10 cellular contexts compared by ENCODE assay signal in the genomic region with DNA sequence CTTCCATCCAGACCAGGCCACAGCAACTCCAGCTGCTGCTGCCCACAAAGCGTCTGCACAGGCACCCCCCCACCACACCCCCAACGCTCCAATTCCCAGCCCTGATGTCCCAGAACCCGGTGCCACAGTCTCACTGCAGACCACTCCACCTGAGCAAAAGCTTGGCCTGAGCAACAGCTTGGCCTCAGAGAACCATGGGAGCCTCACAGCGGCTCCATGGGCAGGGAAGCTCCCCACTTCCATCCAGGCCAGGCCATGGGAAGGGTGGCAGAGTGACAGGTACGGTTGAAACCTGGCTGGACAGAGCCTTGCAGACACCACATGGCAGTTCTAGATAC. TPM values are rescaled to one million over a fixed set of nuclear protein-coding genes. Genes with fewer than 3 reads are reported as not detected.
DNase-seq lines count a peak whose midpoint lies in the region; ATAC-seq, FAIRE-seq and TF ChIP-seq lines count a peak whose summit lies in the region.
"Had no signal": no experiment of that assay in that cellular context is flagged by ENCODE, and none has a peak within 500 bp of the region (broad histone marks: within the 10 kb centered on the region; RNA-seq: fewer than 3 reads in every experiment).

No MANE protein-coding gene starts in this region.

- no peaks in the 10 kb centered on the region; the same call in none of the 2 replicates for H4K20me1 ChIP-seq in GM12878 (ENCODE audit: control insufficient read depth, insufficient read depth)

- in situ Hi-C loops in GM12878 (cut with MboI) = no loop called here

- RAD21 ChIA-PET in GM12878 (lab: Charles Lee; ENCODE audit: unreplicated experiment) = interaction anchor here (1.4 to 2.8 kb wide), 3 partner anchors 9 to 18 kb away, joined by 4 to 10 read pairs (median 5); no protein-coding TSS in a partner anchor

- no peak for FAIRE-seq in GM12878 (lab: Jason Lieb, UNC)
- FAIRE-seq: D721Med had no signal

- H3K36me3 ChIP-seq in Caco-2 (ENCODE audit: control insufficient read depth, insufficient read depth, low read length) = peaks cover 7% of the 10 kb centered on the region
- H3K36me3 ChIP-seq in GM12878 (ENCODE audit: control insufficient read depth in 2 of 2, insufficient read depth in 2 of 2, low read length in 1 of 2) = peaks cover 10 to 23% of the 10 kb centered on the region in 2 experiments; a peak in 3 of 4 replicates

- peak overlapping the region; percentile 2; the same call in 1 of the 2 replicates for H3K27ac ChIP-seq in GM12878 (ENCODE audit: control insufficient read depth, insufficient read depth)
- H3K27ac ChIP-seq: HL-60 had no signal

- intact Hi-C loops in Caco-2 (cut with micrococcal nuclease; ENCODE audit: unreplicated experiment) (no loop called here), GM12878 (cut with micrococcal nuclease; ENCODE audit: unreplicated experiment) (no loop called here)

- peak overlapping the region; percentile 75 for H3K4me3 Mint-ChIP-seq in Caco-2 (ENCODE audit: unreplicated experiment)
- peak overlapping the region in 9 of 10 donors; percentile 39 to 82 (median 50) for H3K4me3 Mint-ChIP-seq in naive thymus-derived CD8-positive, alpha-beta T cell
- H3K4me3 Mint-ChIP-seq: activated CD4-positive, alpha-beta T cell treated with anti-CD3 and anti-CD28 coated beads, Interleukin-2, amount 10 ng/mL, durations not matched to agents 7 days and 5 days; natural killer cell had no signal

- H3K9ac ChIP-seq in GM12878 (ENCODE audit: control insufficient read depth, insufficient read depth, low read length) = peak overlapping the region; percentile 9; the same call in 1 of the 2 replicates

- H3K9me3 ChIP-seq in Caco-2 = no peaks in the 10 kb centered on the region
- H3K9me3 ChIP-seq in GM12878 (replicated peaks; ENCODE audit: control insufficient read depth, insufficient read depth, low read length) = no peaks in the 10 kb centered on the region

- DNase-seq in Caco-2 (no peak), GM12878 (ENCODE audit: low read depth, low spot score) (no peak), AG20443 (ENCODE audit: low spot score) (no peak), AG08396 (ENCODE audit: low spot score) (no peak)
- DNase-seq in naive thymus-derived CD8-positive, alpha-beta T cell = no peak
- DNase-seq: activated CD4-positive, alpha-beta T cell treated with anti-CD3 and anti-CD28 coated beads, Interleukin-2, amount 10 ng/mL, durations not matched to agents 7 days and 5 days; natural killer cell had no signal

- H3K36me3 Mint-ChIP-seq in Caco-2 (ENCODE audit: insufficient read depth, unreplicated experiment) = peaks cover 14% of the 10 kb centered on the region
- peaks cover 0 to 2% (median 0%) of the 10 kb centered on the region in 3 donors for H3K36me3 Mint-ChIP-seq in naive thymus-derived CD8-positive, alpha-beta T cell
- H3K36me3 Mint-ChIP-seq: natural killer cell had no signal

- TF ChIP-seq CTCF in Caco-2 (IDR thresholded peaks at IDR 0.05; ENCODE audit: insufficient read depth in 1 of 2, low read depth in 1 of 2, low read length in 1 of 2, severe bottlenecking in 1 of 2, unreplicated experiment in 1 of 2) (no peak), GM12878 (IDR thresholded peaks at IDR 0.05 in 2 of 3, conservative IDR thresholded peaks at IDR 0.05 in 1 of 3; ENCODE audit: control insufficient read depth in 2 of 3, extremely low read depth in 1 of 3, insufficient read depth in 1 of 3, low read depth in 3 of 3, low read length in 3 of 3) (no peak)

- CTCF ChIA-PET in Caco-2 (lab: Charles Lee) = interaction anchor here (0.7 to 1.5 kb wide), 8 partner anchors 10 to 231 kb away, joined by 3 to 13 read pairs (median 4); partner anchors contain the start of genes DENND6B, NCAPH2 and SCO2
- CTCF ChIA-PET in GM12878 (lab: Yijun Ruan, JAX) = interaction anchor here (0.6 to 2.5 kb wide), 6 partner anchors 10 to 176 kb away, joined by 3 to 12 read pairs (median 6); no protein-coding TSS in a partner anchor

- no peak overlapping the region for H2AFZ ChIP-seq in GM12878 (ENCODE audit: control insufficient read depth, low read depth, low read length)

- no peaks in the 10 kb centered on the region for H3K27me3 Mint-ChIP-seq in Caco-2 (ENCODE audit: insufficient read depth, unreplicated experiment)
- H3K27me3 Mint-ChIP-seq in naive thymus-derived CD8-positive, alpha-beta T cell = peaks cover 0 to 35% (median 0%) of the 10 kb centered on the region in 5 donors

- peaks cover 60% of the 10 kb centered on the region for H3K79me2 ChIP-seq in GM12878 (ENCODE audit: control insufficient read depth, insufficient read depth, low read length)

- H3K4me2 ChIP-seq in GM12878 (ENCODE audit: control insufficient read depth, insufficient read depth) = peak overlapping the region; percentile 40; the same call in 1 of the 2 replicates

- no peak for TF ChIP-seq EP300 in GM12878 (IDR thresholded peaks at IDR 0.05; ENCODE audit: borderline replicate concordance in 1 of 2, control insufficient read depth in 1 of 2, low read depth in 2 of 2, low read length in 2 of 2)

- TF ChIP-seq POLR2A in GM12878 (IDR thresholded peaks at IDR 0.05; ENCODE audit: low read depth, low read length) = no peak

- H3K4me3 ChIP-seq in Caco-2 (ENCODE audit: low read depth, low read length) (no peak overlapping the region), GM12878 (no peak overlapping the region)

- H3K27me3 ChIP-seq in Caco-2 (replicated peaks; ENCODE audit: control insufficient read depth, insufficient read depth, low read length) = no peaks in the 10 kb centered on the region
- H3K27me3 ChIP-seq in GM12878 (replicated peaks in 1 of 2; ENCODE audit: control insufficient read depth in 2 of 2, insufficient read depth in 2 of 2, low read length in 1 of 2) = no peaks in the 10 kb centered on the region

- TSS peak; percentile 70 for BruUV-seq in Caco-2 (replicated peaks; lab: Mats Ljungman, UMichigan)
- BruUV-seq in GM12878 (replicated peaks; lab: Mats Ljungman, UMichigan) = no TSS peak

- peaks cover 16% of the 10 kb centered on the region for H3K4me1 Mint-ChIP-seq in Caco-2 (ENCODE audit: low read depth, unreplicated experiment)
- H3K4me1 Mint-ChIP-seq in naive thymus-derived CD8-positive, alpha-beta T cell = peaks cover 11 to 29% (median 20%) of the 10 kb centered on the region in 4 donors

- POLR2A ChIA-PET in Caco-2 (lab: Charles Lee) = interaction anchor here (0.6 to 1.9 kb wide), 5 partner anchors 10 to 238 kb away, joined by 3 to 25 read pairs (median 7); partner anchors contain the start of genes DENND6B and PLXNB2
- POLR2A ChIA-PET in GM12878 (lab: Charles Lee) = interaction anchor here (0.6 to 3.7 kb wide), 5 partner anchors 8 to 66 kb away, joined by 3 to 22 read pairs (median 3); partner anchors contain the start of gene DENND6B
- POLR2A ChIA-PET in naive thymus-derived CD8-positive, alpha-beta T cell (lab: Charles Lee) = interaction anchor here (0.6 to 3.9 kb wide), 5 partner anchors 9 to 81 kb away, joined by 3 to 19 read pairs (median 4); partner anchors contain the start of gene PLXNB2

- TF ChIP-seq RAD21 in GM12878 (IDR thresholded peaks at IDR 0.05; ENCODE audit: insufficient read depth, low read depth, low read length) = no peak

- H3K4me1 ChIP-seq in Caco-2 = peaks cover 48% of the 10 kb centered on the region
- H3K4me1 ChIP-seq in GM12878 (ENCODE audit: control insufficient read depth, insufficient read depth, low read length) = peaks cover 27% of the 10 kb centered on the region

- no peaks in the 10 kb centered on the region for H3K9me3 Mint-ChIP-seq in Caco-2 (ENCODE audit: unreplicated experiment)
- H3K9me3 Mint-ChIP-seq in naive thymus-derived CD8-positive, alpha-beta T cell = no peaks in the 10 kb centered on the region
- H3K9me3 Mint-ChIP-seq: activated CD4-positive, alpha-beta T cell treated with anti-CD3 and anti-CD28 coated beads, Interleukin-2, amount 10 ng/mL, durations not matched to agents 7 days and 5 days; natural killer cell had no signal

- ATAC-seq in GM12878 (no peak), HG02885 (IDR thresholded peaks at IDR 0.05; ENCODE audit: poor library complexity, unreplicated experiment) (no peak)
- no peak for ATAC-seq in naive thymus-derived CD8-positive, alpha-beta T cell
- ATAC-seq: natural killer cell had no signal

- SMC1A ChIA-PET in GM12878 (lab: Charles Lee; ENCODE audit: uncharacterized antibody, unreplicated experiment) = interaction anchor here (2.9 kb wide), 1 partner anchor 10 kb away, joined by 21 read pairs; no protein-coding TSS in a partner anchor

- peak overlapping the region; percentile 88 for H3K27ac Mint-ChIP-seq in Caco-2 (ENCODE audit: unreplicated experiment)
- peak overlapping the region in 5 of 10 donors; percentile 6 to 66 (median 37) for H3K27ac Mint-ChIP-seq in naive thymus-derived CD8-positive, alpha-beta T cell
- H3K27ac Mint-ChIP-seq: activated CD4-positive, alpha-beta T cell treated with anti-CD3 and anti-CD28 coated beads, Interleukin-2, amount 10 ng/mL, durations not matched to agents 7 days and 5 days; natural killer cell had no signal

- WGBS in GM12878 (ENCODE audit: insufficient coverage, insufficient replicate concordance, low lambda C conversion rate, missing lambda C conversion rate) = 49% methylated on average over 5 of the region's 5 CpGs

RNA-seq across cellular contexts. Expression of gene PLXNB2, which starts 13.2 kb away (rescaled TPM):
- total RNA-seq in Caco-2 (2022) (260 and 262 TPM in 2 replicates), GM12878 (2014; rRNA removed) (32.6 and 42.0 TPM in 2 replicates), GM12878 (2014; rRNA removed; fragmentation: Illumina TruSeq; extraction: Trizol) (19.8 and 21.8 TPM in 2 replicates), GM12878 (2021) (133 and 134 TPM in 2 replicates)
- 180 and 204 TPM in 2 replicates for total RNA-seq in GM12878 (2013; cell fraction: nucleolus; rRNA removed)
- 25.4 TPM for polyA plus RNA-seq in GM12878 (2011; ENCODE audit: low read depth)
- polyA plus RNA-seq in GM12878 (2011; rRNA removed) (19.9 and 41.8 TPM in 2 replicates), GM12878 (2014; fragmentation: Illumina TruSeq; extraction: Trizol) (6.3 and 23.5 TPM in 2 replicates), GM12878 (2014; fragmentation: Nextera tagmentation; extraction: Ambion mirVana) (1 to 10 TPM in 1 of 2 experiments, under 1 TPM in 1; 0.68 to 4.5 TPM), GM12878 (2014; rRNA removed) (65.4 and 84.9 TPM in 2 replicates), GM12878 (2016; fragmentation: Nextera tagmentation; extraction: Ambion mirVana) (10 to 100 TPM; 69.3 to 80.0 TPM)
- 57.3 and 73.0 TPM in 2 replicates for polyA plus RNA-seq in GM12878 (2011; cell fraction: cytosol; rRNA removed)
- polyA plus RNA-seq in GM12878 (2011; cell fraction: nucleus; rRNA removed) = 319 and 335 TPM in 2 replicates
- 53.9 and 72.5 TPM in 2 replicates for polyA plus RNA-seq in GM12878 (2012)
- polyA minus RNA-seq in GM12878 (2011; rRNA and poly(A)+ RNA removed) = 52.2 and 84.0 TPM in 2 replicates
- 54.8 and 57.2 TPM in 2 replicates for polyA minus RNA-seq in GM12878 (2011; cell fraction: cytosol; rRNA and poly(A)+ RNA removed)
- 57.8 and 74.9 TPM in 2 replicates for polyA minus RNA-seq in GM12878 (2011; cell fraction: nucleus; rRNA and poly(A)+ RNA removed)
- 10 to 100 TPM; 14.3 to 16.7 TPM for total RNA-seq in naive thymus-derived CD8-positive, alpha-beta T cell
- 1 to 10 TPM in 2 of 3 donors, under 1 TPM in 1; 0.72 to 4.1 (median 1.1) TPM for polyA plus RNA-seq in naive thymus-derived CD8-positive, alpha-beta T cell

RNA-seq across cellular contexts. Expression of gene MAPK11, which starts 24.1 kb away (rescaled TPM):
- total RNA-seq in Caco-2 (2022) = 1.3 and 1.4 TPM in 2 replicates
- 5.1 and 5.8 TPM in 2 replicates for total RNA-seq in GM12878 (2013; cell fraction: nucleolus; rRNA removed)
- total RNA-seq in GM12878 (2014; rRNA removed) = 9.4 and 10.0 TPM in 2 replicates
- total RNA-seq in GM12878 (2014; rRNA removed; fragmentation: Illumina TruSeq; extraction: Trizol) = 3.8 and 4.0 TPM in 2 replicates
- 10.8 and 12.8 TPM in 2 replicates for total RNA-seq in GM12878 (2021)
- polyA plus RNA-seq in GM12878 (2011; ENCODE audit: low read depth) = 2.6 TPM
- 2.5 and 6.2 TPM in 2 replicates for polyA plus RNA-seq in GM12878 (2011; rRNA removed)
- 5.7 and 9.1 TPM in 2 replicates for polyA plus RNA-seq in GM12878 (2011; cell fraction: cytosol; rRNA removed)
- 33.9 and 40.9 TPM in 2 replicates for polyA plus RNA-seq in GM12878 (2011; cell fraction: nucleus; rRNA removed)
- polyA plus RNA-seq in GM12878 (2012) = 6.6 and 7.4 TPM in 2 replicates
- polyA plus RNA-seq in GM12878 (2014; fragmentation: Illumina TruSeq; extraction: Trizol) = 1.4 and 3.7 TPM in 2 replicates
- under 1 TPM; 0.05 to 0.16 TPM for polyA plus RNA-seq in GM12878 (2014; fragmentation: Nextera tagmentation; extraction: Ambion mirVana)
- polyA plus RNA-seq in GM12878 (2014; rRNA removed) = 11.6 and 14.0 TPM in 2 replicates
- polyA plus RNA-seq in GM12878 (2016; fragmentation: Nextera tagmentation; extraction: Ambion mirVana) = under 1 TPM; 0.44 to 0.58 TPM
- polyA minus RNA-seq in GM12878 (2011; rRNA and poly(A)+ RNA removed) = 3.4 and 6.0 TPM in 2 replicates
- polyA minus RNA-seq in GM12878 (2011; cell fraction: cytosol; rRNA and poly(A)+ RNA removed) = 2.1 and 3.0 TPM in 2 replicates
- 2.9 and 3.2 TPM in 2 replicates for polyA minus RNA-seq in GM12878 (2011; cell fraction: nucleus; rRNA and poly(A)+ RNA removed)
- 1 to 10 TPM in 1 of 2 experiments, under 1 TPM in 1; 0.86 to 1.2 TPM for total RNA-seq in naive thymus-derived CD8-positive, alpha-beta T cell
- polyA plus RNA-seq in naive thymus-derived CD8-positive, alpha-beta T cell = under 1 TPM; 0.13 to 0.24 (median 0.16) TPM

RNA-seq across cellular contexts. Expression of gene DENND6B, which starts 32.5 kb away (rescaled TPM):
- total RNA-seq in Caco-2 (2022) (3.4 and 5.5 TPM in 2 replicates), GM12878 (2014; rRNA removed) (8.3 and 9.1 TPM in 2 replicates), GM12878 (2014; rRNA removed; fragmentation: Illumina TruSeq; extraction: Trizol) (3.2 and 3.6 TPM in 2 replicates), GM12878 (2021) (11.2 TPM in 2 replicates)
- total RNA-seq in GM12878 (2013; cell fraction: nucleolus; rRNA removed) = 8.0 and 8.7 TPM in 2 replicates
- 4.0 TPM for polyA plus RNA-seq in GM12878 (2011; ENCODE audit: low read depth)
- polyA plus RNA-seq in GM12878 (2011; rRNA removed) (1.6 and 2.9 TPM in 2 replicates), GM12878 (2014; fragmentation: Illumina TruSeq; extraction: Trizol) (0.73 and 3.1 TPM in 2 replicates), GM12878 (2014; fragmentation: Nextera tagmentation; extraction: Ambion mirVana) (1 to 10 TPM in 1 of 2 experiments, under 1 TPM in 1; 0.72 to 2.3 TPM), GM12878 (2014; rRNA removed) (11.3 and 13.0 TPM in 2 replicates), GM12878 (2016; fragmentation: Nextera tagmentation; extraction: Ambion mirVana) (10 to 100 TPM in 1 of 2 experiments, 1 to 10 TPM in 1; 8.9 to 10.3 TPM)
- polyA plus RNA-seq in GM12878 (2011; cell fraction: cytosol; rRNA removed) = 5.7 and 6.5 TPM in 2 replicates
- polyA plus RNA-seq in GM12878 (2011; cell fraction: nucleus; rRNA removed) = 19.6 and 20.1 TPM in 2 replicates
- polyA plus RNA-seq in GM12878 (2012) = 15.7 and 17.4 TPM in 2 replicates
- polyA minus RNA-seq in GM12878 (2011; rRNA and poly(A)+ RNA removed) = 1.8 and 5.0 TPM in 2 replicates
- polyA minus RNA-seq in GM12878 (2011; cell fraction: cytosol; rRNA and poly(A)+ RNA removed) = 2.1 TPM in 2 replicates
- polyA minus RNA-seq in GM12878 (2011; cell fraction: nucleus; rRNA and poly(A)+ RNA removed) = 4.0 and 5.3 TPM in 2 replicates
- 1 to 10 TPM; 7.0 to 9.1 TPM for total RNA-seq in naive thymus-derived CD8-positive, alpha-beta T cell
- 1 to 10 TPM in 2 of 3 donors, under 1 TPM in 1; 0.53 to 1.1 (median 1.0) TPM for polyA plus RNA-seq in naive thymus-derived CD8-positive, alpha-beta T cell

RNA-seq across cellular contexts. Expression of gene MAPK12, which starts 32.8 kb away (rescaled TPM):
- 35.6 and 37.4 TPM in 2 replicates for total RNA-seq in Caco-2 (2022)
- 54.9 and 65.7 TPM in 2 replicates for total RNA-seq in GM12878 (2013; cell fraction: nucleolus; rRNA removed)
- 22.8 and 23.0 TPM in 2 replicates for total RNA-seq in GM12878 (2014; rRNA removed)
- 14.5 and 16.5 TPM in 2 replicates for total RNA-seq in GM12878 (2014; rRNA removed; fragmentation: Illumina TruSeq; extraction: Trizol)
- 34.0 and 38.9 TPM in 2 replicates for total RNA-seq in GM12878 (2021)
- 6.8 TPM for polyA plus RNA-seq in GM12878 (2011; ENCODE audit: low read depth)
- 7.5 and 16.1 TPM in 2 replicates for polyA plus RNA-seq in GM12878 (2011; rRNA removed)
- polyA plus RNA-seq in GM12878 (2011; cell fraction: cytosol; rRNA removed) = 22.6 and 27.5 TPM in 2 replicates
- 130 and 145 TPM in 2 replicates for polyA plus RNA-seq in GM12878 (2011; cell fraction: nucleus; rRNA removed)
- 15.0 and 21.3 TPM in 2 replicates for polyA plus RNA-seq in GM12878 (2012)
- polyA plus RNA-seq in GM12878 (2014; fragmentation: Illumina TruSeq; extraction: Trizol) = 3.6 and 16.1 TPM in 2 replicates
- polyA plus RNA-seq in GM12878 (2014; fragmentation: Nextera tagmentation; extraction: Ambion mirVana) = 1 to 10 TPM; 1.1 to 3.8 TPM
- polyA plus RNA-seq in GM12878 (2014; rRNA removed) = 32.0 and 33.2 TPM in 2 replicates
- 10 to 100 TPM in 1 of 2 experiments, 1 to 10 TPM in 1; 9.5 to 17.1 TPM for polyA plus RNA-seq in GM12878 (2016; fragmentation: Nextera tagmentation; extraction: Ambion mirVana)
- 12.6 and 18.3 TPM in 2 replicates for polyA minus RNA-seq in GM12878 (2011; rRNA and poly(A)+ RNA removed)
- polyA minus RNA-seq in GM12878 (2011; cell fraction: cytosol; rRNA and poly(A)+ RNA removed) = 7.8 and 10.4 TPM in 2 replicates
- 25.1 and 35.3 TPM in 2 replicates for polyA minus RNA-seq in GM12878 (2011; cell fraction: nucleus; rRNA and poly(A)+ RNA removed)
- total RNA-seq in naive thymus-derived CD8-positive, alpha-beta T cell = 1 to 10 TPM; 2.1 to 2.9 TPM
- polyA plus RNA-seq in naive thymus-derived CD8-positive, alpha-beta T cell = under 1 TPM in 2 of 3 donors, not detected in 1; 0.02 to 0.03 TPM

RNA-seq across cellular contexts. Expression of gene HDAC10, which starts 43.2 kb away (rescaled TPM):
- total RNA-seq in Caco-2 (2022) = 61.3 and 63.5 TPM in 2 replicates
- total RNA-seq in GM12878 (2013; cell fraction: nucleolus; rRNA removed) = 111 and 138 TPM in 2 replicates
- 13.8 and 20.5 TPM in 2 replicates for total RNA-seq in GM12878 (2014; rRNA removed)
- 3.9 and 5.1 TPM in 2 replicates for total RNA-seq in GM12878 (2014; rRNA removed; fragmentation: Illumina TruSeq; extraction: Trizol)
- 42.4 and 48.6 TPM in 2 replicates for total RNA-seq in GM12878 (2021)
- 19.5 TPM for polyA plus RNA-seq in GM12878 (2011; ENCODE audit: low read depth)
- 4.4 and 7.9 TPM in 2 replicates for polyA plus RNA-seq in GM12878 (2011; rRNA removed)
- polyA plus RNA-seq in GM12878 (2011; cell fraction: cytosol; rRNA removed) = 6.1 and 11.1 TPM in 2 replicates
- 298 and 323 TPM in 2 replicates for polyA plus RNA-seq in GM12878 (2011; cell fraction: nucleus; rRNA removed)
- polyA plus RNA-seq in GM12878 (2012) = 62.3 and 69.8 TPM in 2 replicates
- 1.2 and 4.3 TPM in 2 replicates for polyA plus RNA-seq in GM12878 (2014; fragmentation: Illumina TruSeq; extraction: Trizol)
- under 1 TPM; 0.26 to 0.51 TPM for polyA plus RNA-seq in GM12878 (2014; fragmentation: Nextera tagmentation; extraction: Ambion mirVana)
- polyA plus RNA-seq in GM12878 (2014; rRNA removed) = 42.3 and 51.7 TPM in 2 replicates
- polyA plus RNA-seq in GM12878 (2016; fragmentation: Nextera tagmentation; extraction: Ambion mirVana) = 1 to 10 TPM; 4.5 to 5.0 TPM
- 9.3 and 15.4 TPM in 2 replicates for polyA minus RNA-seq in GM12878 (2011; rRNA and poly(A)+ RNA removed)
- 11.4 and 11.5 TPM in 2 replicates for polyA minus RNA-seq in GM12878 (2011; cell fraction: cytosol; rRNA and poly(A)+ RNA removed)
- 51.5 and 73.5 TPM in 2 replicates for polyA minus RNA-seq in GM12878 (2011; cell fraction: nucleus; rRNA and poly(A)+ RNA removed)
- total RNA-seq in naive thymus-derived CD8-positive, alpha-beta T cell = 100 to 1,000 TPM; 107 to 114 TPM
- polyA plus RNA-seq in naive thymus-derived CD8-positive, alpha-beta T cell = 1 to 10 TPM; 5.4 to 7.8 (median 6.4) TPM
